20 cellular contexts compared by ENCODE assay signal in the genomic region with DNA sequence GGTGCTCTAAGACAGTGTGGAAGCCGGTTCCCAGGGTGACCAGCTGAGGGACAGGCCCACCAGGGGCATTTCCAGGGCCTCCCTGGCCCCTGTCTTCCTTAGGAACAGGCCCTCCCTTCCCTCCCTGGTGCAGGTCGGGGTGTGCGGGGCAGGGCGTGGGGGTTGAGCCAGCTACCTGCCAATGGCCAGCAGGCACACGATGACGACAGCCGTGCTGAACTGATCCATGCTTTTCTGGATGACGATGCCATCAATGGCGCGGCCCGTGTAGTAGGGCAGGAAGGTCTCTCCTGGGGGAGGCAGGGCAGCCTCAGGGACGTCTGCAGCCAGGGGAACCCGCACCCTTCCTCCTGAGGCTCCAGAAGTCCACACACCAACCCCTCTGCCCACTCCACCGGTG. TPM values are rescaled to one million over a fixed set of nuclear protein-coding genes. Genes with fewer than 3 reads are reported as not detected.
DNase-seq lines count a peak whose midpoint lies in the region; ATAC-seq and TF ChIP-seq lines count a peak whose summit lies in the region.
"Had no signal": no experiment of that assay in that cellular context is flagged by ENCODE, and none has a peak within 500 bp of the region (broad histone marks: within the 10 kb centered on the region; RNA-seq: fewer than 3 reads in every experiment).

No MANE protein-coding gene starts in this region.

- intact Hi-C loops in breast epithelium (cut with DNase I; ENCODE audit: low total_unique reads) (loop anchor here (1.0 to 10.0 kb wide), 2 partner anchors 45 to 155 kb away; no protein-coding TSS in a partner anchor), MCF 10A (cut with micrococcal nuclease) (loop anchor here (5.0 kb wide), 1 partner anchor 198 kb away; the partner anchor contains the start of gene DENR)

- no peak overlapping the region for H3K23ac ChIP-seq in mesenchymal stem cell (ENCODE audit: low read length in 2 of 2)

- H2BK5ac ChIP-seq in mesenchymal stem cell (ENCODE audit: low read depth, low read length, poor library complexity, severe bottlenecking): no peak overlapping the region

- no peak overlapping the region for H3K18ac ChIP-seq in mesenchymal stem cell (ENCODE audit: low read depth in 1 of 2, low read length in 2 of 2)

- H3K27me3 ChIP-seq in breast epithelium (no peaks in the 10 kb centered on the region), mesenchymal stem cell (ENCODE audit: control insufficient read depth in 1 of 2, insufficient read depth in 1 of 2, low read length in 2 of 2) (no peaks in the 10 kb centered on the region), HAP-1 (ENCODE audit: low read depth) (no peaks in the 10 kb centered on the region)
- H3K27me3 ChIP-seq: SJSA1 had no signal

- H3K9ac ChIP-seq in mesenchymal stem cell (ENCODE audit: low read length): no peak overlapping the region

- H2BK120ac ChIP-seq in mesenchymal stem cell (ENCODE audit: low read depth, low read length): no peak overlapping the region

- BruUV-seq in MCF 10A (replicated peaks; lab: Mats Ljungman, UMichigan): no TSS peak

- no peak overlapping the region for H4K8ac ChIP-seq in mesenchymal stem cell (ENCODE audit: low read length)

- peaks cover 18% of the 10 kb centered on the region for H3K79me1 ChIP-seq in mesenchymal stem cell (replicated peaks; ENCODE audit: low read length, poor library complexity, severe bottlenecking)

- H2AFZ ChIP-seq in mesenchymal stem cell (ENCODE audit: low read depth, low read length): no peak overlapping the region

- WGBS in mesenchymal stem cell: 96% methylated on average over 14 of the region's 14 CpGs

- CTCF ChIA-PET in MCF 10A (lab: Yijun Ruan, JAX) (interaction anchor here (0.7 to 15.1 kb wide), 8 partner anchors 13 to 156 kb away, joined by 3 to 230 read pairs (median 4); no protein-coding TSS in a partner anchor), RWPE1 (lab: Yijun Ruan, JAX) (no interaction called here)

- POLR2A ChIA-PET in MCF 10A (lab: Yijun Ruan, JAX) (interaction anchor here (0.7 to 11.2 kb wide), 4 partner anchors 32 to 114 kb away, joined by 3 to 240 read pairs (median 5); partner anchors contain the start of gene VPS37B), RWPE1 (lab: Yijun Ruan, JAX; ENCODE audit: low non-redundant PET) (no interaction called here)

- H3K4me3 ChIP-seq in breast epithelium (no peak overlapping the region), mesenchymal stem cell (ENCODE audit: insufficient read depth in 1 of 2, low read depth in 1 of 2, low read length in 2 of 2) (no peak overlapping the region), HAP-1 (no peak overlapping the region)
- H3K4me3 ChIP-seq: K562, SJSA1 had no signal

- H3K27me3 Mint-ChIP-seq in MCF 10A (ENCODE audit: insufficient read depth, unreplicated experiment): no peaks in the 10 kb centered on the region
- H3K27me3 Mint-ChIP-seq: B cell had no signal

- H4K91ac ChIP-seq in mesenchymal stem cell (ENCODE audit: low read length): no peak overlapping the region

- no peaks in the 10 kb centered on the region for H3K9me3 Mint-ChIP-seq in MCF 10A (ENCODE audit: unreplicated experiment)
- H3K9me3 Mint-ChIP-seq: HFFc6 had no signal

- H3K36me3 ChIP-seq in breast epithelium (no peaks in the 10 kb centered on the region), mesenchymal stem cell (ENCODE audit: control insufficient read depth in 1 of 2, insufficient read depth in 2 of 2, low read depth in 1 of 2, low read length in 2 of 2) (peaks cover 0 to 19% of the 10 kb centered on the region in 2 experiments), HAP-1 (replicated peaks) (no peaks in the 10 kb centered on the region)

- no peak overlapping the region for H3K4ac ChIP-seq in mesenchymal stem cell (ENCODE audit: low read depth in 1 of 2, low read length in 2 of 2)

- peaks cover 26% of the 10 kb centered on the region for H3K4me1 Mint-ChIP-seq in MCF 10A (ENCODE audit: insufficient read depth, unreplicated experiment)

- H3K27ac ChIP-seq in breast epithelium (peak overlapping the region; percentile 55 to 96), RWPE1 (peak overlapping the region; percentile 99), mesenchymal stem cell (ENCODE audit: low read length, poor library complexity, severe bottlenecking) (no peak overlapping the region), caudate nucleus (ENCODE audit: low read depth, low read length) (no peak overlapping the region)

- peaks cover 19 to 28% of the 10 kb centered on the region in 2 donors for H3K4me1 ChIP-seq in breast epithelium
- peaks cover 31% of the 10 kb centered on the region for H3K4me1 ChIP-seq in mesenchymal stem cell (ENCODE audit: control insufficient read depth, insufficient read depth, low read depth, low read length)
- H3K4me1 ChIP-seq in HAP-1: no peaks in the 10 kb centered on the region

- H2AK5ac ChIP-seq in mesenchymal stem cell (ENCODE audit: low read length, severe bottlenecking): peak overlapping the region; percentile 4

- no peak for TF ChIP-seq CTCF in breast epithelium (IDR thresholded peaks at IDR 0.05)
- TF ChIP-seq CTCF in MCF 10A (IDR thresholded peaks at IDR 0.05; ENCODE audit: unreplicated experiment): no peak
- TF ChIP-seq CTCF in RWPE1 (conservative IDR thresholded peaks at IDR 0.05; ENCODE audit: low read depth): no peak

- no peak for TF ChIP-seq POLR2A in breast epithelium (IDR thresholded peaks at IDR 0.05)

- H3K27ac Mint-ChIP-seq in MCF 10A (ENCODE audit: low read depth, unreplicated experiment): no peak overlapping the region
- H3K27ac Mint-ChIP-seq: B cell, HFFc6 had no signal

- in situ Hi-C loops in HAP-1 (cut with MboI; ENCODE audit: low sequenced_read_pairs): loop anchor here (5.0 kb wide), 1 partner anchor 93 kb away; no protein-coding TSS in a partner anchor

- no peaks in the 10 kb centered on the region for H3K36me3 Mint-ChIP-seq in MCF 10A (ENCODE audit: insufficient read depth, unreplicated experiment)

- no peak overlapping the region for H3K14ac ChIP-seq in mesenchymal stem cell (ENCODE audit: low read length in 2 of 2)

- H3K4me3 Mint-ChIP-seq in MCF 10A (ENCODE audit: unreplicated experiment): no peak overlapping the region
- H3K4me3 Mint-ChIP-seq: B cell, HFFc6 had no signal

- H2BK15ac ChIP-seq in mesenchymal stem cell (ENCODE audit: low read depth, poor library complexity, severe bottlenecking): no peak overlapping the region

- DNase-seq in breast epithelium (ENCODE audit: low spot score in 2 of 2): no peak
- DNase-seq in MCF 10A (ENCODE audit: unreplicated experiment): no peak
- DNase-seq in RWPE1 (ENCODE audit: low spot score): no peak
- DNase-seq in mesenchymal stem cell: no peak
- DNase-seq in caudate nucleus (lab: John Stamatoyannopoulos, UW): no peak
- DNase-seq in HAP-1 (ENCODE audit: low spot score in 2 of 2): no peak
- DNase-seq: EL; HFFc6; NCI-H1105; NCI-H146; NCI-H2029; NCI-H2171; NCI-H345; NCI-H524; NCI-H774; NK-92 treated with Interleukin-12 subunit alpha and Interleukin-12 subunit beta, amount 100 ng/mL, for 24 hours had no signal

- no peak overlapping the region for H3K4me2 ChIP-seq in mesenchymal stem cell (ENCODE audit: low read length, poor library complexity, severe bottlenecking)

- no peak overlapping the region for H2BK12ac ChIP-seq in mesenchymal stem cell (ENCODE audit: low read length in 2 of 2)

- H3K9me3 ChIP-seq in breast epithelium (no peaks in the 10 kb centered on the region), mesenchymal stem cell (ENCODE audit: control insufficient read depth, low read length) (no peaks in the 10 kb centered on the region), HAP-1 (no peaks in the 10 kb centered on the region)
- H3K9me3 ChIP-seq: SJSA1 had no signal

- no peak for ATAC-seq in GM18517 (IDR thresholded peaks at IDR 0.05; ENCODE audit: unreplicated experiment)
- ATAC-seq: K562 had no signal

RNA-seq across cellular contexts. Expression of gene ABCB9, which starts 16.0 kb away (rescaled TPM):
- total RNA-seq in breast epithelium (1 to 10 TPM in 2 of 3 donors, under 1 TPM in 1; 0.96 to 8.6 (median 6.2) TPM), MCF 10A (2022) (1.6 and 3.2 TPM in 2 replicates)
- 4.3 TPM for polyA plus RNA-seq in mesenchymal stem cell (2013, experiment 1 of 2)
- polyA plus RNA-seq in mesenchymal stem cell (2013, experiment 2 of 2): 4.2 TPM

RNA-seq across cellular contexts. Expression of gene OGFOD2, which starts 24.8 kb away (rescaled TPM):
- 10 to 100 TPM in 2 of 3 donors, 1 to 10 TPM in 1; 9.0 to 16.5 (median 12.1) TPM for total RNA-seq in breast epithelium
- 17.5 and 22.5 TPM in 2 replicates for total RNA-seq in MCF 10A (2022)
- polyA plus RNA-seq in mesenchymal stem cell (2013, experiment 1 of 2): 5.8 TPM
- 6.2 TPM for polyA plus RNA-seq in mesenchymal stem cell (2013, experiment 2 of 2)

RNA-seq across cellular contexts. Expression of gene ARL6IP4, which starts 30.2 kb away (rescaled TPM):
- total RNA-seq in breast epithelium (100 to 1,000 TPM; 196 to 279 (median 234) TPM), MCF 10A (2022) (198 and 238 TPM in 2 replicates)
- 142 TPM for polyA plus RNA-seq in mesenchymal stem cell (2013, experiment 1 of 2)
- polyA plus RNA-seq in mesenchymal stem cell (2013, experiment 2 of 2): 146 TPM

RNA-seq across cellular contexts. Expression of gene VPS37B, which starts 54.4 kb away (rescaled TPM):
- 10 to 100 TPM; 15.4 to 37.8 (median 34.4) TPM for total RNA-seq in breast epithelium
- 33.8 and 37.6 TPM in 2 replicates for total RNA-seq in MCF 10A (2022)
- polyA plus RNA-seq in mesenchymal stem cell (2013, experiment 1 of 2): 23.0 TPM
- 23.9 TPM for polyA plus RNA-seq in mesenchymal stem cell (2013, experiment 2 of 2)

Comparison
In these comparisons a context has a peak if more than half of its experiments do, and no peak if none do; other contexts are left out.
1. H3K27ac ChIP-seq: peak in breast epithelium (2 of 2) and RWPE1 (single experiment); none in mesenchymal stem cell (single experiment) and caudate nucleus (single experiment).